ENCODE assay signal across 9 cellular contexts in genomic region chr19:1513492-1514294, GRCh38. TPM values are rescaled to one million over a fixed set of nuclear protein-coding genes. Genes with fewer than 3 reads are reported as not detected.
DNase-seq lines count a peak whose midpoint lies in the region; ATAC-seq, FAIRE-seq and TF ChIP-seq lines count a peak whose summit lies in the region.
"Had no signal": no experiment of that assay in that cellular context is flagged by ENCODE, and none has a peak within 500 bp of the region (broad histone marks: within the 10 kb centered on the region; RNA-seq: fewer than 3 reads in every experiment).

No MANE protein-coding gene starts in this region.

- H3K23me2 ChIP-seq in H1 (ENCODE audit: low read depth, low read length), result no peaks in the 10 kb centered on the region; the same call in 1 of the 2 replicates

- H3K9me3 ChIP-seq in H1 (ENCODE audit: insufficient read depth in 2 of 2, low read depth in 1 of 2, low read length in 1 of 2), result no peaks in the 10 kb centered on the region
- H3K9me3 ChIP-seq in suprapubic skin, result no peaks in the 10 kb centered on the region

- no peak overlapping the region for H3K14ac ChIP-seq in H1 (ENCODE audit: insufficient read length)

- POLR2A ChIA-PET in H1 (lab: Charles Lee; ENCODE audit: partially characterized antibody), result interaction anchor here (0.5 to 1.6 kb wide), 2 partner anchors 28 to 232 kb away, joined by 3 read pairs; no protein-coding TSS in a partner anchor

- DNase-seq in CMK (ENCODE audit: low read depth), result peak; percentile 62
- DNase-seq in M059J (ENCODE audit: low read depth), result peak; percentile 42
- DNase-seq in activated CD4-positive, alpha-beta T cell treated with anti-CD3 and anti-CD28 coated beads, Interleukin-2, amount 50 U/mL, for 4 hours, result peak; percentile 57 to 62
- DNase-seq in H1 (ENCODE audit: low read depth in 1 of 2, low spot score in 2 of 2), result peak in 1 of 2 experiments; percentile 82
- peak; percentile 62 for DNase-seq in natural killer cell
- no peak for DNase-seq in suprapubic skin (ENCODE audit: low spot score in 2 of 2)
- DNase-seq in NCI-H2081 (lab: John Stamatoyannopoulos, UW), result no peak
- DNase-seq in NCI-H345 (lab: John Stamatoyannopoulos, UW), result no peak

- intact Hi-C loops in natural killer cell (cut with micrococcal nuclease), result no loop called here

- FAIRE-seq in H1 (lab: Jason Lieb, UNC), result no peak

- H2AFZ ChIP-seq in H1 (ENCODE audit: low read length), result no peak overlapping the region

- no peaks in the 10 kb centered on the region for H3K9me3 Mint-ChIP-seq in natural killer cell

- H2BK15ac ChIP-seq in H1 (ENCODE audit: low read length), result peak overlapping the region; percentile 29; the same call in 1 of the 2 replicates

- H3K4me2 ChIP-seq in H1 (ENCODE audit: insufficient read depth in 1 of 2, low read depth in 2 of 2, low read length in 2 of 2), result peak overlapping the region in 1 of 2 experiments; percentile 60; a peak in 2 of 4 replicates

- H2BK120ac ChIP-seq in H1 (replicated peaks; ENCODE audit: low read depth, low read length), result no peak overlapping the region

- peaks cover 6 to 15% of the 10 kb centered on the region in 2 donors for H3K27me3 Mint-ChIP-seq in natural killer cell (ENCODE audit: low read depth in 2 of 2)

- no peak overlapping the region for H3K23ac ChIP-seq in H1 (ENCODE audit: insufficient read length)

- no peak for TF ChIP-seq EP300 in H1 (IDR thresholded peaks at IDR 0.05; ENCODE audit: borderline replicate concordance in 1 of 2, low read depth in 2 of 2, low read length in 2 of 2)
- no peak for TF ChIP-seq EP300 in suprapubic skin (IDR thresholded peaks at IDR 0.05)

- peak; percentile 63 to 69 (median 68) for ATAC-seq in natural killer cell

- no peak overlapping the region for H3K18ac ChIP-seq in H1 (ENCODE audit: extremely low read depth, low read length)

- H3K4me1 ChIP-seq in H1 (replicated peaks in 1 of 4; ENCODE audit: control insufficient read depth in 3 of 4, insufficient read depth in 4 of 4, low read length in 3 of 4) (no peaks in the 10 kb centered on the region; a peak in 1 of 7 replicates), suprapubic skin (peaks cover 31% of the 10 kb centered on the region)

- no peak overlapping the region for H3K9ac ChIP-seq in H1 (replicated peaks in 1 of 4; ENCODE audit: extremely low read depth in 1 of 4, low read depth in 3 of 4, low read length in 3 of 4)

- H4K91ac ChIP-seq in H1 (replicated peaks; ENCODE audit: insufficient read length, low read length), result no peak overlapping the region

- H3K27ac ChIP-seq in H1 (ENCODE audit: low read depth, low read length), result no peak overlapping the region
- H3K27ac ChIP-seq in suprapubic skin, result peak overlapping the region; percentile 72

- H3K79me1 ChIP-seq in H1 (ENCODE audit: low read depth, low read length), result no peaks in the 10 kb centered on the region

- TF ChIP-seq POLR2A in H1 (IDR thresholded peaks at IDR 0.05; ENCODE audit: control extremely low read depth in 1 of 2, low read depth in 2 of 2, low read length in 2 of 2), result no peak
- no peak for TF ChIP-seq POLR2A in suprapubic skin (IDR thresholded peaks at IDR 0.05)

- no peak overlapping the region for H3K4ac ChIP-seq in H1 (replicated peaks; ENCODE audit: insufficient read length, low read depth, low read length)

- peaks cover 0 to 10% (median 6%) of the 10 kb centered on the region in 4 experiments; a peak in 5 of 7 replicates for H3K27me3 ChIP-seq in H1 (replicated peaks in 1 of 4; ENCODE audit: control insufficient read depth in 3 of 4, extremely low read depth in 1 of 4, insufficient read depth in 3 of 4, low read length in 3 of 4)
- peaks cover 26% of the 10 kb centered on the region for H3K27me3 ChIP-seq in suprapubic skin

- H2BK20ac ChIP-seq in H1 (ENCODE audit: low read length), result no peak overlapping the region

- no peak overlapping the region for H2BK12ac ChIP-seq in H1 (ENCODE audit: low read depth, low read length)

- H3K4me1 Mint-ChIP-seq in natural killer cell, result peaks cover 0 to 9% of the 10 kb centered on the region in 2 donors

- TF ChIP-seq RAD21 in H1 (IDR thresholded peaks at IDR 0.05 in 1 of 2, conservative IDR thresholded peaks at IDR 0.05 in 1 of 2; ENCODE audit: low read depth in 2 of 2, low read length in 2 of 2), result peak; percentile 19 to 52; a peak in 3 of 4 replicates

- H3K36me3 Mint-ChIP-seq in natural killer cell, result no peaks in the 10 kb centered on the region
- H3K36me3 Mint-ChIP-seq: IgD-negative memory B cell had no signal

- H4K8ac ChIP-seq in H1 (ENCODE audit: extremely low read depth, insufficient read depth, low read length), result 0 out of 2 replicates have a peak overlapping the region, but pooled peaks have one; percentile 51

- no peak overlapping the region for H2BK5ac ChIP-seq in H1 (ENCODE audit: low read depth, low read length)

- H3K4me3 Mint-ChIP-seq in natural killer cell, result no peak overlapping the region

- H4K20me1 ChIP-seq in H1 (replicated peaks in 1 of 2; ENCODE audit: control insufficient read depth in 1 of 2, insufficient read depth in 2 of 2, low read length in 2 of 2), result peaks cover 0 to 6% of the 10 kb centered on the region in 2 experiments

- CTCF ChIA-PET in H1 (lab: Charles Lee; ENCODE audit: partially characterized antibody), result interaction anchor here (1.0 to 2.2 kb wide), 3 partner anchors 31 to 40 kb away, joined by 3 to 6 read pairs (median 4); no protein-coding TSS in a partner anchor

- H2AK5ac ChIP-seq in H1 (ENCODE audit: low read depth, low read length), result no peak overlapping the region

- no peak overlapping the region for H4K5ac ChIP-seq in H1 (ENCODE audit: insufficient read length, low read depth, low read length)

- no peak overlapping the region for H3K27ac Mint-ChIP-seq in natural killer cell
- H3K27ac Mint-ChIP-seq: IgD-negative memory B cell had no signal

- no peaks in the 10 kb centered on the region for H3K36me3 ChIP-seq in H1 (ENCODE audit: control insufficient read depth in 2 of 4, insufficient read depth in 4 of 4, low read length in 3 of 4)
- no peaks in the 10 kb centered on the region for H3K36me3 ChIP-seq in suprapubic skin

- H3K4me3 ChIP-seq in H1 (ENCODE audit: extremely low read depth in 1 of 4, insufficient read depth in 2 of 4, low read depth in 3 of 4, low read length in 4 of 4) (peak overlapping the region in 2 of 4 experiments; percentile 8 to 55; a peak in 3 of 8 replicates), suprapubic skin (peak overlapping the region; percentile 48)

- H3K56ac ChIP-seq in H1 (replicated peaks; ENCODE audit: insufficient read length, low read depth, low read length), result no peak overlapping the region

- 25% methylated on average over 26 of the region's 53 CpGs; no CpG with 5 or more reads in 1 of the 2 experiments for WGBS in H1 (ENCODE audit: extremely low coverage in 1 of 2, insufficient coverage in 1 of 2, insufficient read length in 1 of 2, insufficient replicate concordance in 2 of 2, low coverage in 1 of 2, low lambda C conversion rate in 2 of 2, missing lambda C conversion rate in 1 of 2), 2 experiments
- no CpG with 5 or more reads among the region's 53 CpGs for WGBS in suprapubic skin

- TF ChIP-seq CTCF in H1 (IDR thresholded peaks at IDR 0.05; ENCODE audit: control extremely low read depth in 1 of 3, insufficient read depth in 1 of 3, low read depth in 1 of 3, low read length in 3 of 3) (peak; percentile 67 to 82 (median 71)), natural killer cell (IDR thresholded peaks at IDR 0.05) (peak; percentile 64), suprapubic skin (IDR thresholded peaks at IDR 0.05) (peak in 1 of 2 donors; percentile 59)

- no peaks in the 10 kb centered on the region for H3K79me2 ChIP-seq in H1 (ENCODE audit: control insufficient read depth in 1 of 2, insufficient read depth in 2 of 2, low read length in 2 of 2)

RNA-seq across cellular contexts. Expression of gene ADAMTSL5, which starts 0.9 kb away (rescaled TPM):
- 0.84 and 3.7 TPM in 2 replicates for total RNA-seq in M059J (2014; rRNA removed; shearing (Covaris generic))
- total RNA-seq in H1 (2021; fragmentation: NEBNext Ultra II Directional; extraction: Animal tissue kit (Norgen Biotek cat#: 25700)), result 0.99 and 1.4 TPM in 2 replicates
- 0.82 and 2.6 TPM in 2 replicates for polyA plus RNA-seq in H1 (2011; rRNA removed)
- 1.0 TPM for polyA plus RNA-seq in H1 (2011; cell fraction: cytosol; rRNA removed)
- polyA plus RNA-seq in H1 (2011; cell fraction: nucleus; rRNA removed), result 2.7 TPM
- 0.42 to 0.86 TPM (median 0.67 TPM) in 4 replicates for polyA plus RNA-seq in H1 (2012, experiment 1 of 2)
- polyA plus RNA-seq in H1 (2012, experiment 2 of 2), result 0.30 TPM
- 0.26 TPM for polyA plus RNA-seq in H1 (2013, experiment 1 of 2)
- 0.42 TPM for polyA plus RNA-seq in H1 (2013, experiment 2 of 2)
- 0.09 and 0.49 TPM in 2 replicates for polyA minus RNA-seq in H1 (2011; rRNA and poly(A)+ RNA removed)
- polyA minus RNA-seq in H1 (2011; cell fraction: cytosol; rRNA and poly(A)+ RNA removed), result not detected
- polyA minus RNA-seq in H1 (2011; cell fraction: nucleus; rRNA and poly(A)+ RNA removed), result 0.40 TPM
- total RNA-seq in natural killer cell (1 to 10 TPM in 2 of 3 donors, under 1 TPM in 1; 0.70 to 2.5 (median 1.0) TPM), suprapubic skin (1 to 10 TPM in 3 of 4 donors, under 1 TPM in 1; 0.83 to 4.1 (median 2.4) TPM)

RNA-seq across cellular contexts. Expression of gene PLK5, which starts 10.2 kb away (rescaled TPM):
- total RNA-seq in M059J (2014; rRNA removed; shearing (Covaris generic)), result not detected in 2 replicates
- 0.43 and 1.2 TPM in 2 replicates for total RNA-seq in H1 (2021; fragmentation: NEBNext Ultra II Directional; extraction: Animal tissue kit (Norgen Biotek cat#: 25700))
- polyA plus RNA-seq in H1 (2011; rRNA removed), result 0.45 and 0.82 TPM in 2 replicates
- polyA plus RNA-seq in H1 (2011; cell fraction: cytosol; rRNA removed), result 0.69 TPM
- 4.9 TPM for polyA plus RNA-seq in H1 (2011; cell fraction: nucleus; rRNA removed)
- 0.56 to 0.73 TPM (median 0.64 TPM) in 3 of 4 replicates, not detected in the other for polyA plus RNA-seq in H1 (2012, experiment 1 of 2)
- 0.29 TPM for polyA plus RNA-seq in H1 (2012, experiment 2 of 2)
- polyA plus RNA-seq in H1 (2013, experiment 1 of 2), result 0.81 TPM
- polyA plus RNA-seq in H1 (2013, experiment 2 of 2), result 0.33 TPM
- 0.06 and 0.29 TPM in 2 replicates for polyA minus RNA-seq in H1 (2011; rRNA and poly(A)+ RNA removed)
- 0.66 TPM for polyA minus RNA-seq in H1 (2011; cell fraction: cytosol; rRNA and poly(A)+ RNA removed)
- 1.5 TPM for polyA minus RNA-seq in H1 (2011; cell fraction: nucleus; rRNA and poly(A)+ RNA removed)
- total RNA-seq in natural killer cell, result not detected
- total RNA-seq in suprapubic skin, result 1 to 10 TPM in 1 of 4 donors, under 1 TPM in 1, not detected in 2; 0.23 to 1.2 TPM
- polyA plus RNA-seq: IgD-negative memory B cell had no signal

RNA-seq across cellular contexts. Expression of gene REEP6, which starts 22.7 kb away (rescaled TPM):
- 5.2 and 6.3 TPM in 2 replicates for total RNA-seq in M059J (2014; rRNA removed; shearing (Covaris generic))
- total RNA-seq in H1 (2021; fragmentation: NEBNext Ultra II Directional; extraction: Animal tissue kit (Norgen Biotek cat#: 25700)), result 12.6 and 13.4 TPM in 2 replicates
- polyA plus RNA-seq in H1 (2011; rRNA removed), result 20.7 and 31.4 TPM in 2 replicates
- polyA plus RNA-seq in H1 (2011; cell fraction: cytosol; rRNA removed), result 12.6 TPM
- 14.4 TPM for polyA plus RNA-seq in H1 (2011; cell fraction: nucleus; rRNA removed)
- 8.7 to 19.5 TPM (median 15.4 TPM) in 4 replicates for polyA plus RNA-seq in H1 (2012, experiment 1 of 2)
- polyA plus RNA-seq in H1 (2012, experiment 2 of 2), result 12.8 TPM
- 17.9 TPM for polyA plus RNA-seq in H1 (2013, experiment 1 of 2)
- 25.1 TPM for polyA plus RNA-seq in H1 (2013, experiment 2 of 2)
- polyA minus RNA-seq in H1 (2011; rRNA and poly(A)+ RNA removed), result 4.2 and 5.5 TPM in 2 replicates
- 13.8 TPM for polyA minus RNA-seq in H1 (2011; cell fraction: cytosol; rRNA and poly(A)+ RNA removed)
- polyA minus RNA-seq in H1 (2011; cell fraction: nucleus; rRNA and poly(A)+ RNA removed), result 6.6 TPM
- 1 to 10 TPM; 3.9 to 5.0 (median 4.3) TPM for total RNA-seq in natural killer cell
- total RNA-seq in suprapubic skin, result 10 to 100 TPM in 1 of 4 donors, 1 to 10 TPM in 3; 3.2 to 11.8 (median 8.1) TPM

RNA-seq across cellular contexts. Expression of gene PCSK4, which starts 23.5 kb away (rescaled TPM):
- 0.96 TPM in 1 of 2 replicates, not detected in the other for total RNA-seq in M059J (2014; rRNA removed; shearing (Covaris generic))
- total RNA-seq in H1 (2021; fragmentation: NEBNext Ultra II Directional; extraction: Animal tissue kit (Norgen Biotek cat#: 25700)), result 9.7 and 9.8 TPM in 2 replicates
- polyA plus RNA-seq in H1 (2011; rRNA removed), result 10.7 and 18.3 TPM in 2 replicates
- 13.4 TPM for polyA plus RNA-seq in H1 (2011; cell fraction: cytosol; rRNA removed)
- 104 TPM for polyA plus RNA-seq in H1 (2011; cell fraction: nucleus; rRNA removed)
- polyA plus RNA-seq in H1 (2012, experiment 1 of 2), result 7.7 to 16.1 TPM (median 11.6 TPM) in 4 replicates
- polyA plus RNA-seq in H1 (2012, experiment 2 of 2), result 5.0 TPM
- 8.5 TPM for polyA plus RNA-seq in H1 (2013, experiment 1 of 2)
- polyA plus RNA-seq in H1 (2013, experiment 2 of 2), result 5.6 TPM
- polyA minus RNA-seq in H1 (2011; rRNA and poly(A)+ RNA removed), result 1.6 and 1.9 TPM in 2 replicates
- polyA minus RNA-seq in H1 (2011; cell fraction: cytosol; rRNA and poly(A)+ RNA removed), result 8.1 TPM
- 14.3 TPM for polyA minus RNA-seq in H1 (2011; cell fraction: nucleus; rRNA and poly(A)+ RNA removed)
- total RNA-seq in natural killer cell (1 to 10 TPM; 4.1 to 6.0 (median 5.3) TPM), suprapubic skin (1 to 10 TPM; 1.4 to 6.6 (median 3.8) TPM)
- polyA plus RNA-seq: IgD-negative memory B cell had no signal

RNA-seq across cellular contexts. Expression of gene C19orf25, which starts 34.7 kb away (rescaled TPM):
- 35.6 and 47.7 TPM in 2 replicates for total RNA-seq in M059J (2014; rRNA removed; shearing (Covaris generic))
- total RNA-seq in H1 (2021; fragmentation: NEBNext Ultra II Directional; extraction: Animal tissue kit (Norgen Biotek cat#: 25700)), result 41.3 and 41.4 TPM in 2 replicates
- polyA plus RNA-seq in H1 (2011; rRNA removed), result 67.4 and 92.2 TPM in 2 replicates
- polyA plus RNA-seq in H1 (2011; cell fraction: cytosol; rRNA removed), result 63.6 TPM
- polyA plus RNA-seq in H1 (2011; cell fraction: nucleus; rRNA removed), result 64.5 TPM
- 25.3 to 39.5 TPM (median 37.9 TPM) in 4 replicates for polyA plus RNA-seq in H1 (2012, experiment 1 of 2)
- polyA plus RNA-seq in H1 (2012, experiment 2 of 2), result 36.7 TPM
- polyA plus RNA-seq in H1 (2013, experiment 1 of 2), result 39.5 TPM
- polyA plus RNA-seq in H1 (2013, experiment 2 of 2), result 40.6 TPM
- 12.2 and 15.1 TPM in 2 replicates for polyA minus RNA-seq in H1 (2011; rRNA and poly(A)+ RNA removed)
- polyA minus RNA-seq in H1 (2011; cell fraction: cytosol; rRNA and poly(A)+ RNA removed), result 22.1 TPM
- polyA minus RNA-seq in H1 (2011; cell fraction: nucleus; rRNA and poly(A)+ RNA removed), result 35.7 TPM
- total RNA-seq in natural killer cell, result 10 to 100 TPM; 30.2 to 42.2 (median 34.3) TPM
- 10 to 100 TPM; 25.1 to 41.2 (median 36.4) TPM for total RNA-seq in suprapubic skin

Comparison
In these comparisons a context has a peak if more than half of its experiments do, and no peak if none do; other contexts are left out.
1. DNase-seq: peak in CMK (single experiment), M059J (single experiment), activated CD4-positive, alpha-beta T cell treated with anti-CD3 and anti-CD28 coated beads, Interleukin-2, amount 50 U/mL, for 4 hours (2 of 2) and natural killer cell (single experiment); none in suprapubic skin (0 of 2), NCI-H2081 (0 of 2) and NCI-H345 (single experiment).